Comparison of ENCODE assay signal across 8 cellular contexts in the genomic region with DNA sequence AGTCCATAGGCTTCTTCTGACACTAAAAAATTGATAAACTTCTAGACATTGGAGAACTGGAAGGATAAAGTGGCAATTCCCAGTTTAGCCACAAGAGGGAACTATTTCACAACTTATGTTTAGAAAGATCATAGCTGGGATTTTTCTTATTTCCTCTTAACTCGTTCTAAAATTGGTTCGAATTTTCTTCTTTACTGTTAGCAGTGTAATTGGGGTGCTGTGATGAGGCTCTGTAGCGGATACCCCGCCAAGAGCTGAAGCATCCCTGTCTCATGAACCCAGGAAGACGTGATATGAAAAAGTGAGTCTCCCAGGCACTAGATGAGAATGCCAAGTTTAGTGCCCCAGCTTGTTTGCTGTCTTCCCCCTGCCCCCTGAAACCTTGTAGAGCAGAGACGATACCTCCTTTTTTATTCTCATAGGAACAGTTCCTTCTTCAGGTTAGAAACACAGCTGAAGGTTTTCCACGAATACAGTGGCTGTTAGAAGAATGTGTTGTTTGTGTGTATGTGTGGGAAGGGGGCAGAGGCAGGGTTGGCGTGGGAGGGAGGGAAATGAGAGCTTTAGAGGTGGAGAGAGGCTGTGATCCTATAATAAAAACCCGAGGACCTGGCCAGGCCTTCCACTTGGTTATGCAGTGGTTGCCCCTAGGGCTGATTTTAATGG.
DNase-seq lines count a peak whose midpoint lies in the region; ATAC-seq and TF ChIP-seq lines count a peak whose summit lies in the region.

No MANE protein-coding gene starts in this region.

- H3K9me3 ChIP-seq in cardiac muscle cell (ENCODE audit: low read depth) (no peaks in the 10 kb centered on the region), neutrophil (no peaks in the 10 kb centered on the region)

- H3K4me1 ChIP-seq in cardiac muscle cell (ENCODE audit: low read depth): peaks cover 8% of the 10 kb centered on the region
- peaks cover 0 to 1% of the 10 kb centered on the region in 2 experiments for H3K4me1 ChIP-seq in neutrophil (ENCODE audit: control insufficient read depth in 1 of 2, insufficient read depth in 1 of 2, low read depth in 1 of 2, low read length in 1 of 2)

- ATAC-seq in Right ventricle myocardium inferior: no peak
- no peak for ATAC-seq in HG02623 (IDR thresholded peaks at IDR 0.05; ENCODE audit: unreplicated experiment)

- H3K4me3 ChIP-seq in cardiac muscle cell (no peak overlapping the region), neutrophil (ENCODE audit: low read depth in 1 of 2, low read length in 1 of 2) (no peak overlapping the region)

- DNase-seq in cardiac muscle cell (ENCODE audit: low read depth in 1 of 2, low spot score in 1 of 2): peak; percentile 51 to 69
- no peak for DNase-seq in Right ventricle myocardium inferior (ENCODE audit: missing footprints)
- DNase-seq in KG1 (lab: John Stamatoyannopoulos, UW): peak; percentile 42
- DNase-seq in SW480 (ENCODE audit: low spot score): peak; percentile 42
- DNase-seq in fibroblast of peridontal ligament (ENCODE audit: extremely low read depth): peak; percentile 80
- no peak for DNase-seq in activated CD4-positive, alpha-beta T cell treated with anti-CD3 and anti-CD28 coated beads, Interleukin-2, amount 50 U/mL, for 4 hours

- peak; percentile 78 for TF ChIP-seq CTCF in cardiac muscle cell (IDR thresholded peaks at IDR 0.05; ENCODE audit: low read depth, low read length)
- TF ChIP-seq CTCF in neutrophil (IDR thresholded peaks at IDR 0.05): peak; percentile 72

- H3K27ac ChIP-seq in cardiac muscle cell: no peak overlapping the region
- no peak overlapping the region for H3K27ac ChIP-seq in neutrophil

- intact Hi-C loops in Right ventricle myocardium inferior (cut with DNase I): loop anchor here (1.0 kb wide), 1 partner anchor 801 kb away; no protein-coding TSS in a partner anchor

- no peaks in the 10 kb centered on the region for H3K27me3 ChIP-seq in cardiac muscle cell
- no peaks in the 10 kb centered on the region for H3K27me3 ChIP-seq in neutrophil

- H3K36me3 ChIP-seq in cardiac muscle cell: no peaks in the 10 kb centered on the region
- H3K36me3 ChIP-seq in neutrophil: no peaks in the 10 kb centered on the region

Comparison
In these comparisons a context has a peak if more than half of its experiments do, and no peak if none do; other contexts are left out.
1. DNase-seq: peak in cardiac muscle cell (2 of 2), KG1 (single experiment), SW480 (single experiment) and fibroblast of peridontal ligament (single experiment); none in Right ventricle myocardium inferior (single experiment) and activated CD4-positive, alpha-beta T cell treated with anti-CD3 and anti-CD28 coated beads, Interleukin-2, amount 50 U/mL, for 4 hours (0 of 2).